In the genomic region with DNA sequence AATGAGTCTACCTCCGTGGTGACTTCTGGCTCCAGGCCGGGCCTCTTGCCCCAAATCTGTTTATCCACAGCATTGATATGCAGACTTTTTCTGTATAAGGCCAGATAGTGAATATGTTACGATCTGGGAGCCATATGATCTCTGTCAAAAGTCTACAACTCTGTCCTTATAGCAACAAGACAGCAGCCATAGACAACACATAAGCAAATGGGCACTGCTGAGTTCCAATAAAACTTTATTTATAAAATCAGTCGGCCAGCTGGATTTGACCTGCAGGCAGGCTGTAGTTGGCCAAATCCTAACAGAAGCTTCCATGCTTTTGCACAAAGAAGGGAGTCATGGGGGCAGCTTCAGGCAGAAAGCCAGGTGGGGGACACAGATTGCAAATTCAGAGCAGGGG, we compare ENCODE assay signal across 28 cellular contexts. TPM values are rescaled to one million over a fixed set of nuclear protein-coding genes. Genes with fewer than 3 reads are reported as not detected.
"Had no signal": no experiment of that assay in that cellular context is flagged by ENCODE, and none has a peak within 500 bp of the region (broad histone marks: within the 10 kb centered on the region; RNA-seq: fewer than 3 reads in every experiment).

No MANE protein-coding gene starts in this region.

- H3K9me3 Mint-ChIP-seq: activated CD4-positive, alpha-beta T cell treated with anti-CD3 and anti-CD28 coated beads, Interleukin-2, amount 10 ng/mL, durations not matched to agents 24 days and 14 days; activated naive CD4-positive, alpha-beta T cell treated with anti-CD3 and anti-CD28 coated beads for 36 hours; activated naive CD4-positive, alpha-beta T cell treated with anti-CD3 and anti-CD28 coated beads, Interleukin-2, amount 50 U/mL, for 72 hours; activated T-cell treated with anti-CD3 and anti-CD28 coated beads, Interleukin-2, amount 50 U/mL, for 4 hours; activated T-helper 1 cell treated with anti-CD3 and anti-CD28 coated beads, Interleukin-12 subunit alpha, Interleukin-12 subunit beta, Interleukin-2, Interleukin-4 antibody, amounts not matched to agents 30 ng/mL and 10 ng/mL and 1 ng/mL, durations not matched to agents 14 hours and 24 hours and 36 hours; T-cell had no signal

- H3K27ac ChIP-seq: adrenal gland, body of pancreas, breast epithelium, PC-9, RWPE1, WERI-Rb-1 had no signal

- H2AFZ ChIP-seq: PC-9 had no signal

- H3K4me3 Mint-ChIP-seq: activated CD4-positive, alpha-beta T cell treated with anti-CD3 and anti-CD28 coated beads, Interleukin-2, amount 10 ng/mL, durations not matched to agents 24 days and 14 days; activated naive CD4-positive, alpha-beta T cell treated with anti-CD3 and anti-CD28 coated beads for 36 hours; activated T-cell treated with anti-CD3 and anti-CD28 coated beads, Interleukin-2, amount 50 U/mL, for 4 hours; T-cell had no signal

- H3K27ac Mint-ChIP-seq: activated naive CD4-positive, alpha-beta T cell treated with anti-CD3 and anti-CD28 coated beads, Interleukin-2, amount 50 U/mL, for 72 hours; T-cell had no signal

- H3K4me2 ChIP-seq: PC-9 had no signal

- H3K27me3 ChIP-seq: adrenal gland, body of pancreas, breast epithelium had no signal

- FAIRE-seq: astrocyte, RCC 7860 had no signal

- H3K9me3 ChIP-seq: adrenal gland, body of pancreas, breast epithelium had no signal

- DNase-seq: activated CD4-positive, alpha-beta T cell treated with anti-CD3 and anti-CD28 coated beads, Interleukin-2, amount 50 U/mL, for 4 hours; activated CD8-positive, alpha-beta memory T cell treated with anti-CD3 and anti-CD28 coated beads, Interleukin-2, amount 50 U/mL, for 4 hours; activated gamma-delta T cell treated with Interleukin-2 at 50 U/mL for 16 hours; activated T-cell treated with anti-CD3 and anti-CD28 coated beads for 4 hours; activated T-cell treated with anti-CD3 and anti-CD28 coated beads, Interleukin-2, amount 50 U/mL, for 4 hours; adrenal gland; MM.1S; NCI-H1092 treated with DMSO at 0.1 percent for 48 hours; NCI-H187; NCI-H2029 treated with DMSO at 0.1 percent for 48 hours; NCI-H526 treated with DMSO at 0.1 percent for 48 hours; PC-9; SIG-M5; T-helper 9 cell; WERI-Rb-1 had no signal

- H3K4me3 ChIP-seq: adrenal gland, body of pancreas, breast epithelium, PC-9 had no signal

- H3K36me3 Mint-ChIP-seq: activated naive CD4-positive, alpha-beta T cell treated with anti-CD3 and anti-CD28 coated beads, Interleukin-2, amount 50 U/mL, for 72 hours; T-cell had no signal

- H3K4me1 ChIP-seq: breast epithelium had no signal

- ATAC-seq: body of pancreas, Right ventricle myocardium inferior, SK-N-SH treated with all-trans-retinoic acid at 6 μM for 48 hours had no signal

- H3K36me3 ChIP-seq: adrenal gland, breast epithelium, WERI-Rb-1 had no signal

RNA-seq across cellular contexts. Expression of gene TMEM51, which starts 42.0 kb away (rescaled TPM):
- total RNA-seq: OCI-LY7 had no signal
